8 cellular contexts compared by ENCODE assay signal in genomic region chr1:46643368-46643775, GRCh38. TPM values are rescaled to one million over a fixed set of nuclear protein-coding genes. Genes with fewer than 3 reads are reported as not detected.
A peak's percentile ranks its signal among the peaks of the same experiment; 100 is the strongest.
DNase-seq lines count a peak whose midpoint lies in the region; ATAC-seq, FAIRE-seq and TF ChIP-seq lines count a peak whose summit lies in the region.

No MANE protein-coding gene starts in this region.

- intact Hi-C loops in HepG2 (cut with micrococcal nuclease; ENCODE audit: unreplicated experiment) (no loop called here), head of caudate nucleus (cut with DNase I) (no loop called here)

- TF ChIP-seq EP300 in HepG2 (IDR thresholded peaks at IDR 0.05; ENCODE audit: low read depth in 2 of 2, low read length in 2 of 2) = no peak
- no peak for TF ChIP-seq EP300 in HepG2 (CRISPR knock-in tag; IDR thresholded peaks at IDR 0.05; ENCODE audit: borderline replicate concordance)

- TF ChIP-seq CTCF in C4-2B (conservative IDR thresholded peaks at IDR 0.05) = no peak
- TF ChIP-seq CTCF in HepG2 (CRISPR knock-in tag; IDR thresholded peaks at IDR 0.05) = no peak
- no peak for TF ChIP-seq CTCF in BE2C (IDR thresholded peaks at IDR 0.05; ENCODE audit: low read depth, low read length)

- H3K4me2 ChIP-seq in HepG2 (ENCODE audit: low read depth, low read length) = 0 out of 2 replicates have a peak overlapping the region, but pooled peaks have one; percentile 6

- H3K36me3 ChIP-seq in HepG2 (replicated peaks in 1 of 2; ENCODE audit: control insufficient read depth in 1 of 2, insufficient read depth in 2 of 2, low read length in 2 of 2) (peaks cover 0 to 12% of the 10 kb centered on the region in 2 experiments; a peak in 4 of 5 replicates), BE2C (no peaks in the 10 kb centered on the region)

- H3K27me3 ChIP-seq in HepG2 (ENCODE audit: control insufficient read depth in 1 of 2, insufficient read depth in 2 of 2, low read length in 2 of 2) (no peaks in the 10 kb centered on the region; a peak in 1 of 5 replicates), BE2C (no peaks in the 10 kb centered on the region)

- H3K27ac ChIP-seq in C4-2B = peak overlapping the region; percentile 57; the same call in 1 of the 2 replicates
- H3K27ac ChIP-seq in HepG2 (ENCODE audit: extremely low read length, insufficient read depth, low read length) = peak overlapping the region; percentile 9

- CTCF ChIA-PET in HepG2 (lab: Yijun Ruan, JAX; ENCODE audit: low intra/inter-chr PET ratio, low total read pairs) = no interaction called here

- no TSS peak for BruUV-seq in HepG2 (replicated peaks; lab: Mats Ljungman, UMichigan)

- TF ChIP-seq POLR2A in HepG2 (IDR thresholded peaks at IDR 0.05; ENCODE audit: insufficient read depth in 1 of 2, low read depth in 2 of 2, low read length in 2 of 2) = no peak

- no peak for TF ChIP-seq RAD21 in HepG2 (CRISPR knock-in tag; IDR thresholded peaks at IDR 0.05)

- H3K9me3 ChIP-seq in HepG2 (ENCODE audit: low read length) = no peaks in the 10 kb centered on the region
- no peaks in the 10 kb centered on the region for H3K9me3 ChIP-seq in BE2C

- DNase-seq in NCI-H146 treated with DMSO at 0.1 percent for 48 hours (lab: John Stamatoyannopoulos, UW; ENCODE audit: unreplicated experiment) = peak; percentile 12
- peak; percentile 93 for DNase-seq in astrocyte of the hippocampus (ENCODE audit: low read depth, low spot score)
- peak; percentile 58 for DNase-seq in HepG2 (ENCODE audit: low spot score)
- DNase-seq in NCI-H1048 (lab: John Stamatoyannopoulos, UW) = no peak
- no peak for DNase-seq in head of caudate nucleus
- no peak for DNase-seq in BE2C
- DNase-seq in NK-92 (lab: John Stamatoyannopoulos, UW; ENCODE audit: unreplicated experiment) = no peak

- ATAC-seq in HepG2 = peak; percentile 86

- POLR2A ChIA-PET in HepG2 (lab: Yijun Ruan, JAX) = interaction anchor here (1.3 kb wide), 1 partner anchor 24 kb away, joined by 4 read pairs; no protein-coding TSS in a partner anchor

- H3K79me2 ChIP-seq in HepG2 (ENCODE audit: insufficient read depth, low read length) = no peaks in the 10 kb centered on the region

- no peak overlapping the region for H2AFZ ChIP-seq in HepG2 (ENCODE audit: low read length)

- H3K4me1 ChIP-seq in HepG2 (ENCODE audit: insufficient read depth, low read length) = peaks cover 24% of the 10 kb centered on the region
- no peaks in the 10 kb centered on the region for H3K4me1 ChIP-seq in BE2C

- in situ Hi-C loops in HepG2 (cut with HindIII; ENCODE audit: extremely low pct_ligation_motif_present, low pct_unique_long_range_greater_than_20kb) = no loop called here

- H3K4me3 ChIP-seq in HepG2 (replicated peaks in 1 of 3; ENCODE audit: insufficient read depth in 1 of 3, low read depth in 2 of 3, low read length in 3 of 3) (no peak overlapping the region), BE2C (ENCODE audit: low read depth, low read length) (no peak overlapping the region)

- FAIRE-seq in HepG2 (lab: Jason Lieb, UNC) = peak; percentile 57

- no peak overlapping the region for H3K9ac ChIP-seq in HepG2 (ENCODE audit: insufficient read depth, low read depth, low read length)

- H4K20me1 ChIP-seq in HepG2 (ENCODE audit: insufficient read depth, low read length) = no peaks in the 10 kb centered on the region

RNA-seq across cellular contexts. Expression of gene ATPAF1, which starts 24.8 kb away (rescaled TPM):
- total RNA-seq in HepG2 (2016; rRNA removed; fragmentation: Illumina TruSeq; extraction: Trizol) = 66.6 and 82.9 TPM in 2 replicates
- 16.7 and 20.1 TPM in 2 replicates for total RNA-seq in HepG2 (2016; cell fraction: cytosol; rRNA removed; fragmentation: Illumina TruSeq; extraction: Trizol; ENCODE audit: low read depth)
- total RNA-seq in HepG2 (2016; cell fraction: insoluble cytoplasmic fraction; rRNA removed; fragmentation: Illumina TruSeq; extraction: Trizol) = 68.9 and 89.4 TPM in 2 replicates
- 49.1 and 50.0 TPM in 2 replicates for total RNA-seq in HepG2 (2016; cell fraction: membrane; rRNA removed; fragmentation: Illumina TruSeq; extraction: Trizol)
- total RNA-seq in HepG2 (2016; cell fraction: nucleus; rRNA removed; fragmentation: Illumina TruSeq; extraction: Trizol) = 25.2 and 28.9 TPM in 2 replicates
- polyA plus RNA-seq in HepG2 (2011; rRNA removed) = 57.3 and 76.7 TPM in 2 replicates
- polyA plus RNA-seq in HepG2 (2011; cell fraction: cytosol; rRNA removed) = 49.4 and 72.7 TPM in 2 replicates
- polyA plus RNA-seq in HepG2 (2011; cell fraction: nucleus; rRNA removed) = 20.5 and 24.9 TPM in 2 replicates
- 41.0 and 52.7 TPM in 2 replicates for polyA plus RNA-seq in HepG2 (2012)
- 22.8 and 23.2 TPM in 2 replicates for polyA plus RNA-seq in HepG2 (2016; cell fraction: cytosol; fragmentation: Illumina TruSeq; extraction: Trizol; ENCODE audit: low read depth)
- polyA plus RNA-seq in HepG2 (2016; cell fraction: insoluble cytoplasmic fraction; fragmentation: Illumina TruSeq; extraction: Trizol; ENCODE audit: low read depth) = 95.2 and 103 TPM in 2 replicates
- polyA plus RNA-seq in HepG2 (2016; cell fraction: membrane; fragmentation: Illumina TruSeq; extraction: Trizol; ENCODE audit: low read depth) = 45.1 and 45.9 TPM in 2 replicates
- polyA plus RNA-seq in HepG2 (2016; cell fraction: nucleus; fragmentation: Illumina TruSeq; extraction: Trizol; ENCODE audit: insufficient read depth, low read depth) = 40.9 and 46.7 TPM in 2 replicates
- polyA minus RNA-seq in HepG2 (2011; rRNA and poly(A)+ RNA removed; ENCODE audit: low replicate concordance) = 21.5 and 23.1 TPM in 2 replicates
- 34.2 and 40.5 TPM in 2 replicates for polyA minus RNA-seq in HepG2 (2011; cell fraction: cytosol; rRNA and poly(A)+ RNA removed)
- 26.4 and 40.3 TPM in 2 replicates for polyA minus RNA-seq in HepG2 (2011; cell fraction: nucleus; rRNA and poly(A)+ RNA removed)
- 28.3 TPM for polyA plus RNA-seq in BE2C (2012; ENCODE audit: insufficient read depth, insufficient read length, low read depth)

RNA-seq across cellular contexts. Expression of gene MOB3C, which starts 26.8 kb away (rescaled TPM):
- total RNA-seq in HepG2 (2016; rRNA removed; fragmentation: Illumina TruSeq; extraction: Trizol) = 3.1 and 3.5 TPM in 2 replicates
- 0.79 and 1.5 TPM in 2 replicates for total RNA-seq in HepG2 (2016; cell fraction: cytosol; rRNA removed; fragmentation: Illumina TruSeq; extraction: Trizol; ENCODE audit: low read depth)
- 3.4 and 3.8 TPM in 2 replicates for total RNA-seq in HepG2 (2016; cell fraction: insoluble cytoplasmic fraction; rRNA removed; fragmentation: Illumina TruSeq; extraction: Trizol)
- 3.4 and 3.6 TPM in 2 replicates for total RNA-seq in HepG2 (2016; cell fraction: membrane; rRNA removed; fragmentation: Illumina TruSeq; extraction: Trizol)
- 2.9 TPM in 2 replicates for total RNA-seq in HepG2 (2016; cell fraction: nucleus; rRNA removed; fragmentation: Illumina TruSeq; extraction: Trizol)
- polyA plus RNA-seq in HepG2 (2011; rRNA removed) = 4.1 and 6.8 TPM in 2 replicates
- polyA plus RNA-seq in HepG2 (2011; cell fraction: cytosol; rRNA removed) = 3.7 and 4.9 TPM in 2 replicates
- 10.1 and 10.6 TPM in 2 replicates for polyA plus RNA-seq in HepG2 (2011; cell fraction: nucleus; rRNA removed)
- 2.3 and 2.7 TPM in 2 replicates for polyA plus RNA-seq in HepG2 (2012)
- 1.1 TPM in 2 replicates for polyA plus RNA-seq in HepG2 (2016; cell fraction: cytosol; fragmentation: Illumina TruSeq; extraction: Trizol; ENCODE audit: low read depth)
- 2.9 and 3.1 TPM in 2 replicates for polyA plus RNA-seq in HepG2 (2016; cell fraction: insoluble cytoplasmic fraction; fragmentation: Illumina TruSeq; extraction: Trizol; ENCODE audit: low read depth)
- polyA plus RNA-seq in HepG2 (2016; cell fraction: membrane; fragmentation: Illumina TruSeq; extraction: Trizol; ENCODE audit: low read depth) = 2.2 and 2.4 TPM in 2 replicates
- 3.5 and 4.0 TPM in 2 replicates for polyA plus RNA-seq in HepG2 (2016; cell fraction: nucleus; fragmentation: Illumina TruSeq; extraction: Trizol; ENCODE audit: insufficient read depth, low read depth)
- 6.7 and 10.0 TPM in 2 replicates for polyA minus RNA-seq in HepG2 (2011; rRNA and poly(A)+ RNA removed; ENCODE audit: low replicate concordance)
- polyA minus RNA-seq in HepG2 (2011; cell fraction: cytosol; rRNA and poly(A)+ RNA removed) = 1.6 and 1.7 TPM in 2 replicates
- 5.7 and 7.6 TPM in 2 replicates for polyA minus RNA-seq in HepG2 (2011; cell fraction: nucleus; rRNA and poly(A)+ RNA removed)
- 0.17 TPM for polyA plus RNA-seq in BE2C (2012; ENCODE audit: insufficient read depth, insufficient read length, low read depth)

RNA-seq across cellular contexts. Expression of gene TEX38, which starts 28.3 kb away (rescaled TPM):
- not detected in 2 replicates for total RNA-seq in HepG2 (2016; rRNA removed; fragmentation: Illumina TruSeq; extraction: Trizol)
- total RNA-seq in HepG2 (2016; cell fraction: cytosol; rRNA removed; fragmentation: Illumina TruSeq; extraction: Trizol; ENCODE audit: low read depth) = not detected in 2 replicates
- total RNA-seq in HepG2 (2016; cell fraction: insoluble cytoplasmic fraction; rRNA removed; fragmentation: Illumina TruSeq; extraction: Trizol) = not detected in 2 replicates
- not detected in 2 replicates for total RNA-seq in HepG2 (2016; cell fraction: membrane; rRNA removed; fragmentation: Illumina TruSeq; extraction: Trizol)
- not detected in 2 replicates for total RNA-seq in HepG2 (2016; cell fraction: nucleus; rRNA removed; fragmentation: Illumina TruSeq; extraction: Trizol)
- 0.07 and 0.18 TPM in 2 replicates for polyA plus RNA-seq in HepG2 (2011; rRNA removed)
- not detected in 2 replicates for polyA plus RNA-seq in HepG2 (2011; cell fraction: cytosol; rRNA removed)
- polyA plus RNA-seq in HepG2 (2011; cell fraction: nucleus; rRNA removed) = 0.34 and 0.36 TPM in 2 replicates
- not detected in 2 replicates for polyA plus RNA-seq in HepG2 (2012)
- polyA plus RNA-seq in HepG2 (2016; cell fraction: cytosol; fragmentation: Illumina TruSeq; extraction: Trizol; ENCODE audit: low read depth) = not detected in 2 replicates
- polyA plus RNA-seq in HepG2 (2016; cell fraction: insoluble cytoplasmic fraction; fragmentation: Illumina TruSeq; extraction: Trizol; ENCODE audit: low read depth) = not detected in 2 replicates
- polyA plus RNA-seq in HepG2 (2016; cell fraction: membrane; fragmentation: Illumina TruSeq; extraction: Trizol; ENCODE audit: low read depth) = not detected in 2 replicates
- polyA plus RNA-seq in HepG2 (2016; cell fraction: nucleus; fragmentation: Illumina TruSeq; extraction: Trizol; ENCODE audit: insufficient read depth, low read depth) = not detected in 2 replicates
- 0.40 TPM in 1 of 2 replicates, not detected in the other for polyA minus RNA-seq in HepG2 (2011; rRNA and poly(A)+ RNA removed; ENCODE audit: low replicate concordance)
- not detected in 2 replicates for polyA minus RNA-seq in HepG2 (2011; cell fraction: cytosol; rRNA and poly(A)+ RNA removed)
- not detected in 2 replicates for polyA minus RNA-seq in HepG2 (2011; cell fraction: nucleus; rRNA and poly(A)+ RNA removed)
- polyA plus RNA-seq in BE2C (2012; ENCODE audit: insufficient read depth, insufficient read length, low read depth) = not detected

RNA-seq across cellular contexts. Expression of gene MKNK1, which starts 39.3 kb away (rescaled TPM):
- total RNA-seq in HepG2 (2016; rRNA removed; fragmentation: Illumina TruSeq; extraction: Trizol) = 14.7 and 18.5 TPM in 2 replicates
- 10.5 and 13.8 TPM in 2 replicates for total RNA-seq in HepG2 (2016; cell fraction: cytosol; rRNA removed; fragmentation: Illumina TruSeq; extraction: Trizol; ENCODE audit: low read depth)
- 14.4 and 19.1 TPM in 2 replicates for total RNA-seq in HepG2 (2016; cell fraction: insoluble cytoplasmic fraction; rRNA removed; fragmentation: Illumina TruSeq; extraction: Trizol)
- 13.7 and 15.8 TPM in 2 replicates for total RNA-seq in HepG2 (2016; cell fraction: membrane; rRNA removed; fragmentation: Illumina TruSeq; extraction: Trizol)
- 21.2 and 21.4 TPM in 2 replicates for total RNA-seq in HepG2 (2016; cell fraction: nucleus; rRNA removed; fragmentation: Illumina TruSeq; extraction: Trizol)
- 24.1 and 25.6 TPM in 2 replicates for polyA plus RNA-seq in HepG2 (2011; rRNA removed)
- 16.8 and 17.9 TPM in 2 replicates for polyA plus RNA-seq in HepG2 (2011; cell fraction: cytosol; rRNA removed)
- polyA plus RNA-seq in HepG2 (2011; cell fraction: nucleus; rRNA removed) = 84.8 and 85.6 TPM in 2 replicates
- 16.8 and 18.6 TPM in 2 replicates for polyA plus RNA-seq in HepG2 (2012)
- polyA plus RNA-seq in HepG2 (2016; cell fraction: cytosol; fragmentation: Illumina TruSeq; extraction: Trizol; ENCODE audit: low read depth) = 16.7 and 21.4 TPM in 2 replicates
- polyA plus RNA-seq in HepG2 (2016; cell fraction: insoluble cytoplasmic fraction; fragmentation: Illumina TruSeq; extraction: Trizol; ENCODE audit: low read depth) = 20.0 and 23.4 TPM in 2 replicates
- 14.8 and 17.5 TPM in 2 replicates for polyA plus RNA-seq in HepG2 (2016; cell fraction: membrane; fragmentation: Illumina TruSeq; extraction: Trizol; ENCODE audit: low read depth)
- 65.1 and 68.0 TPM in 2 replicates for polyA plus RNA-seq in HepG2 (2016; cell fraction: nucleus; fragmentation: Illumina TruSeq; extraction: Trizol; ENCODE audit: insufficient read depth, low read depth)
- 29.1 and 38.2 TPM in 2 replicates for polyA minus RNA-seq in HepG2 (2011; rRNA and poly(A)+ RNA removed; ENCODE audit: low replicate concordance)
- 10.8 and 13.0 TPM in 2 replicates for polyA minus RNA-seq in HepG2 (2011; cell fraction: cytosol; rRNA and poly(A)+ RNA removed)
- polyA minus RNA-seq in HepG2 (2011; cell fraction: nucleus; rRNA and poly(A)+ RNA removed) = 36.7 and 41.2 TPM in 2 replicates
- 4.0 TPM for polyA plus RNA-seq in BE2C (2012; ENCODE audit: insufficient read depth, insufficient read length, low read depth)

Comparison
In these comparisons a context has a peak if more than half of its experiments do, and no peak if none do; other contexts are left out.
1. DNase-seq: peak in NCI-H146 treated with DMSO at 0.1 percent for 48 hours (single experiment), astrocyte of the hippocampus (single experiment) and HepG2 (single experiment); none in NCI-H1048 (single experiment), head of caudate nucleus (0 of 42), BE2C (single experiment) and NK-92 (single experiment).